ENCODE assay signal across 1 cellular context in the genomic region with DNA sequence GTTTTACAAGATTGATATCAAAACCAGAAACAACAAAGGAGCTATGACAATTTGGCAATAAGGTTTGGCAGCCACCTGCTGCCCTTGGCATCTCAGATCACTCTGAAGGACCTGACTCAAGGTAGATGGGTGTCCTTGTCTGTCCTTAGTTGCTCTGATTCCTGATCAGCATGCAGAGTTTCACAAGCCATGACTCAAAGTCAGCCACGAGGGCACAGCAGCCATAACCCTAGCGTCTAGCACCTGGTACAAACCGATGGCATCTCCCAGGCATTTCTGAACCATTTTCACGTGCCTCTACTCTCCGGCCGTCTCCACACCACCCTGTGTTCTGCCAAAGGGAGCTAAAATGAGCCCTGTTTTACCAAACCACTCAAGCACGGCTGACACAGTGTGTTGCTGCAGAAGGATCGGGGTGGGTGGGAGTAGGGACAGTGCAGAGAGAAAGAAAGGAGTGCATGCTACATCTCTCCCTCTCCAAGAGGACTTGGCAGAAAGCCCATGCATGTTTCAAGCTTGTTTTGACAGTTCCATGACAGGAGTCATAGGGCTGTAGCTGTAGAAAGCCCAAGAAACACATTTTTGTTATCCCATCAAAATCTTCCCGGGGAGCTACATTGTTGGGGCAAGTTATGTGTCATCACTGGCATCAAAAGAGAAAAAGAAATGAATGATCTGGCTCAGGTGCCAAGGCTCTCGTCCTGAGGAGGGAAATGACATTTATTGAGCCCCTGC.
TF ChIP-seq lines count a peak whose summit lies in the region.

No MANE protein-coding gene starts in this region.

TF ChIP-seq in HepG2, 621 proteins besides CTCF, POLR2A, EP300 and RAD21 (continued from another document):
- TF ChIP-seq ZNF7 (CRISPR knock-in tag; IDR thresholded peaks at IDR 0.05), result no peak
- no peak for TF ChIP-seq ZNF235 (CRISPR knock-in tag; IDR thresholded peaks at IDR 0.05; ENCODE audit: borderline replicate concordance)
- TF ChIP-seq, protein P1, sequence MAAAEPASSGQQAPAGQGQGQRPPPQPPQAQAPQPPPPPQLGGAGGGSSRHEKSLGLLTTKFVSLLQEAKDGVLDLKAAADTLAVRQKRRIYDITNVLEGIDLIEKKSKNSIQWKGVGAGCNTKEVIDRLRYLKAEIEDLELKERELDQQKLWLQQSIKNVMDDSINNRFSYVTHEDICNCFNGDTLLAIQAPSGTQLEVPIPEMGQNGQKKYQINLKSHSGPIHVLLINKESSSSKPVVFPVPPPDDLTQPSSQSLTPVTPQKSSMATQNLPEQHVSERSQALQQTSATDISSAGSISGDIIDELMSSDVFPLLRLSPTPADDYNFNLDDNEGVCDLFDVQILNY (CRISPR knock-in tag; conservative IDR thresholded peaks at IDR 0.05), result no peak
- TF ChIP-seq MBNL3 (CRISPR knock-in tag; conservative IDR thresholded peaks at IDR 0.05), result no peak
- no peak for TF ChIP-seq AGO1 (IDR thresholded peaks at IDR 0.05; ENCODE audit: low read depth, low read length, poor library complexity, severe bottlenecking)
- no peak for TF ChIP-seq HIVEP1 (CRISPR knock-in tag; IDR thresholded peaks at IDR 0.05)
- no peak for TF ChIP-seq ZNF652 (CRISPR knock-in tag; IDR thresholded peaks at IDR 0.05; ENCODE audit: borderline replicate concordance, low read depth)
- no peak for TF ChIP-seq ZZZ3 (CRISPR knock-in tag; IDR thresholded peaks at IDR 0.05; ENCODE audit: borderline replicate concordance)
- TF ChIP-seq KDM1A (CRISPR knock-in tag; IDR thresholded peaks at IDR 0.05), result no peak
